Comparison of ENCODE assay signal across 8 cellular contexts in genomic region chr1:235199441-235199840, GRCh38. TPM values are rescaled to one million over a fixed set of nuclear protein-coding genes. Genes with fewer than 3 reads are reported as not detected.
DNase-seq lines count a peak whose midpoint lies in the region; ATAC-seq and TF ChIP-seq lines count a peak whose summit lies in the region.

No MANE protein-coding gene starts in this region.

- no peak for ATAC-seq in HG03354 (IDR thresholded peaks at IDR 0.05; ENCODE audit: poor library complexity, severe bottlenecking, unreplicated experiment)

- TF ChIP-seq EP300 in Ishikawa (IDR thresholded peaks at IDR 0.05; ENCODE audit: borderline replicate concordance) = no peak

- H3K27me3 Mint-ChIP-seq in chondrocyte (ENCODE audit: low read depth) = no peaks in the 10 kb centered on the region

- peak; percentile 50 for TF ChIP-seq RAD21 in Ishikawa (IDR thresholded peaks at IDR 0.05; ENCODE audit: low read depth)

- H3K4me1 Mint-ChIP-seq in chondrocyte (ENCODE audit: low read depth) = peaks cover 7% of the 10 kb centered on the region

- no peaks in the 10 kb centered on the region for H3K36me3 Mint-ChIP-seq in chondrocyte (ENCODE audit: low read depth)

- peak overlapping the region; percentile 74 for H3K27ac Mint-ChIP-seq in chondrocyte (ENCODE audit: unreplicated experiment)

- no peak overlapping the region for H3K4me3 Mint-ChIP-seq in chondrocyte (ENCODE audit: unreplicated experiment)

- DNase-seq in AG10803 (ENCODE audit: low read depth) = peak; percentile 55
- DNase-seq in chondrocyte (ENCODE audit: low spot score) = no peak
- DNase-seq in medulla oblongata (ENCODE audit: extremely low spot score) = peak; percentile 71
- no peak for DNase-seq in NCI-H1092 (lab: John Stamatoyannopoulos, UW)
- no peak for DNase-seq in activated naive CD4-positive, alpha-beta T cell treated with anti-CD3 and anti-CD28 coated beads, Interleukin-2, amount 50 U/mL, for 16 hours
- DNase-seq in stimulated activated CD8-positive, alpha-beta memory T cell treated with anti-CD3 and anti-CD28 coated beads, Interleukin-4, amount 100 ng/mL, for 48 hours = no peak

- H3K4me3 ChIP-seq in AG10803 (ENCODE audit: low read length) = no peak overlapping the region

- no peaks in the 10 kb centered on the region for H3K9me3 Mint-ChIP-seq in chondrocyte (ENCODE audit: low read depth)

- TF ChIP-seq CTCF in AG10803 (conservative IDR thresholded peaks at IDR 0.05; ENCODE audit: low read length) (peak; percentile 53), chondrocyte (IDR thresholded peaks at IDR 0.05) (peak; percentile 79)

TF ChIP-seq in Ishikawa, 13 proteins besides CTCF, POLR2A, EP300 and RAD21:
- no peak for TF ChIP-seq FOXM1 (IDR thresholded peaks at IDR 0.05; ENCODE audit: borderline replicate concordance, low read depth)
- TF ChIP-seq YY1 (IDR thresholded peaks at IDR 0.05; ENCODE audit: low read depth) = no peak
- TF ChIP-seq, protein P1, sequence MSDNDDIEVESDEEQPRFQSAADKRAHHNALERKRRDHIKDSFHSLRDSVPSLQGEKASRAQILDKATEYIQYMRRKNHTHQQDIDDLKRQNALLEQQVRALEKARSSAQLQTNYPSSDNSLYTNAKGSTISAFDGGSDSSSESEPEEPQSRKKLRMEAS (IDR thresholded peaks at IDR 0.05) = no peak
- TF ChIP-seq CREB1 (IDR thresholded peaks at IDR 0.05; ENCODE audit: low read depth) = no peak
- TF ChIP-seq ZBTB7A (IDR thresholded peaks at IDR 0.05; ENCODE audit: low read depth) = no peak
- TF ChIP-seq, protein P2, sequence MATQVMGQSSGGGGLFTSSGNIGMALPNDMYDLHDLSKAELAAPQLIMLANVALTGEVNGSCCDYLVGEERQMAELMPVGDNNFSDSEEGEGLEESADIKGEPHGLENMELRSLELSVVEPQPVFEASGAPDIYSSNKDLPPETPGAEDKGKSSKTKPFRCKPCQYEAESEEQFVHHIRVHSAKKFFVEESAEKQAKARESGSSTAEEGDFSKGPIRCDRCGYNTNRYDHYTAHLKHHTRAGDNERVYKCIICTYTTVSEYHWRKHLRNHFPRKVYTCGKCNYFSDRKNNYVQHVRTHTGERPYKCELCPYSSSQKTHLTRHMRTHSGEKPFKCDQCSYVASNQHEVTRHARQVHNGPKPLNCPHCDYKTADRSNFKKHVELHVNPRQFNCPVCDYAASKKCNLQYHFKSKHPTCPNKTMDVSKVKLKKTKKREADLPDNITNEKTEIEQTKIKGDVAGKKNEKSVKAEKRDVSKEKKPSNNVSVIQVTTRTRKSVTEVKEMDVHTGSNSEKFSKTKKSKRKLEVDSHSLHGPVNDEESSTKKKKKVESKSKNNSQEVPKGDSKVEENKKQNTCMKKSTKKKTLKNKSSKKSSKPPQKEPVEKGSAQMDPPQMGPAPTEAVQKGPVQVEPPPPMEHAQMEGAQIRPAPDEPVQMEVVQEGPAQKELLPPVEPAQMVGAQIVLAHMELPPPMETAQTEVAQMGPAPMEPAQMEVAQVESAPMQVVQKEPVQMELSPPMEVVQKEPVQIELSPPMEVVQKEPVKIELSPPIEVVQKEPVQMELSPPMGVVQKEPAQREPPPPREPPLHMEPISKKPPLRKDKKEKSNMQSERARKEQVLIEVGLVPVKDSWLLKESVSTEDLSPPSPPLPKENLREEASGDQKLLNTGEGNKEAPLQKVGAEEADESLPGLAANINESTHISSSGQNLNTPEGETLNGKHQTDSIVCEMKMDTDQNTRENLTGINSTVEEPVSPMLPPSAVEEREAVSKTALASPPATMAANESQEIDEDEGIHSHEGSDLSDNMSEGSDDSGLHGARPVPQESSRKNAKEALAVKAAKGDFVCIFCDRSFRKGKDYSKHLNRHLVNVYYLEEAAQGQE (IDR thresholded peaks at IDR 0.05; ENCODE audit: low read depth) = no peak
- TF ChIP-seq NFIC (IDR thresholded peaks at IDR 0.05) = no peak
- TF ChIP-seq TAF1 (IDR thresholded peaks at IDR 0.05; ENCODE audit: low read depth) = no peak
- no peak for TF ChIP-seq EGR1 (IDR thresholded peaks at IDR 0.05)
- TF ChIP-seq USF1 (IDR thresholded peaks at IDR 0.05) = no peak
- TF ChIP-seq CEBPB (IDR thresholded peaks at IDR 0.05) = no peak
- TF ChIP-seq TEAD4 (IDR thresholded peaks at IDR 0.05) = no peak
- no peak for TF ChIP-seq TCF12 (IDR thresholded peaks at IDR 0.05; ENCODE audit: low read depth)

RNA-seq across cellular contexts. Expression of gene RBM34, which starts 38.4 kb away (rescaled TPM):
- 67.6 to 83.8 TPM (median 72.9 TPM) in 3 replicates for total RNA-seq in chondrocyte

Comparison
In these comparisons a context has a peak if more than half of its experiments do, and no peak if none do; other contexts are left out.
1. DNase-seq: peak in AG10803 (single experiment) and medulla oblongata (single experiment); none in chondrocyte (single experiment), NCI-H1092 (single experiment), activated naive CD4-positive, alpha-beta T cell treated with anti-CD3 and anti-CD28 coated beads, Interleukin-2, amount 50 U/mL, for 16 hours (single experiment) and stimulated activated CD8-positive, alpha-beta memory T cell treated with anti-CD3 and anti-CD28 coated beads, Interleukin-4, amount 100 ng/mL, for 48 hours (single experiment).